In the genomic region with DNA sequence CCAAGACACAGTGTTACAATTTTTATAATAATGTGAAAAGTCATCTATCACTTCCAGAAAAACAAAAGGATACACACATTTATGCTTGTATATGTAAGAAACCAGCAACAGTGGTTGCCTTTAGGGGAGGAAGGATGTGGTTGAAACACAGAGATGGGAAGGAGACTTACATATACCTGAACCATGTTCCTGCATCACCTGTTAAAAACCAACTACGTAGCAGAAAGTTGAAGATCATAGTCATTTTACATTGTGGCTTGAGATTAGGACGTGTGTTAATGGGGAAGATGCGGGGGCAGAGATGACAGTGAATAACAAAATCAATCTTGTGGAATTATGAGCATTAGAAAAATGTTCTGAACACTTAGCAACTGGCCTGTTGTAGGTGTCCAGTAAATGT, we compare ENCODE assay signal across 17 cellular contexts.
DNase-seq lines count a peak whose midpoint lies in the region; ATAC-seq lines count a peak whose summit lies in the region.
"Had no signal": no experiment of that assay in that cellular context is flagged by ENCODE, and none has a peak within 500 bp of the region (broad histone marks: within the 10 kb centered on the region; RNA-seq: fewer than 3 reads in every experiment).

No MANE protein-coding gene starts in this region.

- no peaks in the 10 kb centered on the region for H3K9me3 ChIP-seq in effector memory CD4-positive, alpha-beta T cell (ENCODE audit: control insufficient read depth, low read length)
- H3K9me3 ChIP-seq: Peyer's patch, stomach, upper lobe of left lung had no signal

- H3K9me3 Mint-ChIP-seq in activated T-cell treated with anti-CD3 and anti-CD28 coated beads, Interleukin-2, amount 50 U/mL, for 24 hours, result peaks cover 2% of the 10 kb centered on the region
- H3K9me3 Mint-ChIP-seq in activated CD4-positive, alpha-beta memory T cell treated with anti-CD3 and anti-CD28 coated beads for 36 hours, result no peaks in the 10 kb centered on the region
- no peaks in the 10 kb centered on the region for H3K9me3 Mint-ChIP-seq in stimulated activated effector memory CD8-positive, alpha-beta T cell treated with anti-CD3 and anti-CD28 coated beads, Interleukin-12 subunit alpha, Interleukin-12 subunit beta, amount 100 ng/mL, for 72 hours
- H3K9me3 Mint-ChIP-seq: dendritic cell treated with granulocyte-macrophage colony-stimulating factor and Interleukin-4, amounts not matched to agents 40 ng/mL and 50 ng/mL, for 4 days had no signal

- intact Hi-C loops in activated CD4-positive, alpha-beta memory T cell treated with anti-CD3 and anti-CD28 coated beads for 36 hours (cut with micrococcal nuclease), result loop anchor here (1.0 to 2.0 kb wide), 8 partner anchors 16 to 716 kb away; a partner anchor contains a TSS

- no peak overlapping the region for H3K4me3 Mint-ChIP-seq in activated T-cell treated with anti-CD3 and anti-CD28 coated beads, Interleukin-2, amount 50 U/mL, for 24 hours
- H3K4me3 Mint-ChIP-seq in activated CD4-positive, alpha-beta memory T cell treated with anti-CD3 and anti-CD28 coated beads for 36 hours, result no peak overlapping the region
- H3K4me3 Mint-ChIP-seq in stimulated activated effector memory CD8-positive, alpha-beta T cell treated with anti-CD3 and anti-CD28 coated beads, Interleukin-12 subunit alpha, Interleukin-12 subunit beta, amount 100 ng/mL, for 72 hours, result no peak overlapping the region
- H3K4me3 Mint-ChIP-seq: dendritic cell treated with granulocyte-macrophage colony-stimulating factor and Interleukin-4, amounts not matched to agents 40 ng/mL and 50 ng/mL, for 4 days; nephron progenitor cell had no signal

- H3K4me1 Mint-ChIP-seq in activated T-cell treated with anti-CD3 and anti-CD28 coated beads, Interleukin-2, amount 50 U/mL, for 24 hours (ENCODE audit: low read depth), result peaks cover 71% of the 10 kb centered on the region
- peaks cover 51% of the 10 kb centered on the region for H3K4me1 Mint-ChIP-seq in activated CD4-positive, alpha-beta memory T cell treated with anti-CD3 and anti-CD28 coated beads for 36 hours (ENCODE audit: low read depth)
- peaks cover 32% of the 10 kb centered on the region for H3K4me1 Mint-ChIP-seq in stimulated activated effector memory CD8-positive, alpha-beta T cell treated with anti-CD3 and anti-CD28 coated beads, Interleukin-12 subunit alpha, Interleukin-12 subunit beta, amount 100 ng/mL, for 72 hours

- H3K27ac ChIP-seq in effector memory CD4-positive, alpha-beta T cell (ENCODE audit: insufficient read depth, low read length, poor library complexity, severe bottlenecking), result peak overlapping the region; percentile 32
- H3K27ac ChIP-seq: brain microvascular endothelial cell, stomach, upper lobe of left lung had no signal

- H3K27ac Mint-ChIP-seq in activated T-cell treated with anti-CD3 and anti-CD28 coated beads, Interleukin-2, amount 50 U/mL, for 24 hours, result peak overlapping the region; percentile 91
- peak overlapping the region; percentile 83 for H3K27ac Mint-ChIP-seq in activated CD4-positive, alpha-beta memory T cell treated with anti-CD3 and anti-CD28 coated beads for 36 hours
- no peak overlapping the region for H3K27ac Mint-ChIP-seq in stimulated activated effector memory CD8-positive, alpha-beta T cell treated with anti-CD3 and anti-CD28 coated beads, Interleukin-12 subunit alpha, Interleukin-12 subunit beta, amount 100 ng/mL, for 72 hours
- H3K27ac Mint-ChIP-seq: dendritic cell treated with granulocyte-macrophage colony-stimulating factor and Interleukin-4, amounts not matched to agents 40 ng/mL and 50 ng/mL, for 4 days had no signal

- H3K27me3 ChIP-seq in effector memory CD4-positive, alpha-beta T cell (replicated peaks; ENCODE audit: control insufficient read depth, insufficient read depth, low read length, poor library complexity, severe bottlenecking), result no peaks in the 10 kb centered on the region
- H3K27me3 ChIP-seq: brain microvascular endothelial cell, Peyer's patch, stomach, upper lobe of left lung had no signal

- no peak overlapping the region for H3K4me3 ChIP-seq in effector memory CD4-positive, alpha-beta T cell (ENCODE audit: insufficient read depth, low read depth, low read length, poor library complexity, severe bottlenecking)
- H3K4me3 ChIP-seq: Peyer's patch, stomach, upper lobe of left lung had no signal

- peaks cover 11% of the 10 kb centered on the region for H3K4me1 ChIP-seq in effector memory CD4-positive, alpha-beta T cell (ENCODE audit: control insufficient read depth, insufficient read depth, low read length, poor library complexity, severe bottlenecking)
- H3K4me1 ChIP-seq: Peyer's patch had no signal

- ATAC-seq in stimulated activated effector memory CD8-positive, alpha-beta T cell treated with anti-CD3 and anti-CD28 coated beads, Interleukin-12 subunit alpha, Interleukin-12 subunit beta, amount 100 ng/mL, for 72 hours, result peak; percentile 29
- ATAC-seq in GM21825 (IDR thresholded peaks at IDR 0.05; ENCODE audit: unreplicated experiment), result no peak
- no peak for ATAC-seq in GM18909 (IDR thresholded peaks at IDR 0.05; ENCODE audit: poor library complexity, unreplicated experiment)

- DNase-seq in activated T-cell treated with anti-CD3 and anti-CD28 coated beads, Interleukin-2, amount 50 U/mL, for 24 hours, result no peak
- no peak for DNase-seq in activated T-cell treated with anti-CD3 and anti-CD28 coated beads, Interleukin-2, amount 50 U/mL, for 48 hours
- peak; percentile 38 for DNase-seq in activated CD4-positive, alpha-beta memory T cell treated with anti-CD3 and anti-CD28 coated beads for 36 hours
- DNase-seq in effector memory CD4-positive, alpha-beta T cell, result no peak
- no peak for DNase-seq in stimulated activated effector memory CD8-positive, alpha-beta T cell treated with anti-CD3 and anti-CD28 coated beads, Interleukin-12 subunit alpha, Interleukin-12 subunit beta, amount 100 ng/mL, for 72 hours (ENCODE audit: low spot score in 2 of 2)
- DNase-seq in kidney tubule cell (ENCODE audit: low spot score), result no peak
- DNase-seq: GOT3, MM.1S, NCI-H226, nephron progenitor cell, Peyer's patch, stomach had no signal

- no peaks in the 10 kb centered on the region for H3K36me3 Mint-ChIP-seq in activated T-cell treated with anti-CD3 and anti-CD28 coated beads, Interleukin-2, amount 50 U/mL, for 24 hours (ENCODE audit: low read depth)
- H3K36me3 Mint-ChIP-seq in activated CD4-positive, alpha-beta memory T cell treated with anti-CD3 and anti-CD28 coated beads for 36 hours, result no peaks in the 10 kb centered on the region
- H3K36me3 Mint-ChIP-seq in stimulated activated effector memory CD8-positive, alpha-beta T cell treated with anti-CD3 and anti-CD28 coated beads, Interleukin-12 subunit alpha, Interleukin-12 subunit beta, amount 100 ng/mL, for 72 hours, result peaks cover 8% of the 10 kb centered on the region

- POLR2A ChIA-PET in activated CD4-positive, alpha-beta memory T cell treated with anti-CD3 and anti-CD28 coated beads for 36 hours (lab: Charles Lee), result no interaction called here

- CTCF ChIA-PET in activated CD4-positive, alpha-beta memory T cell treated with anti-CD3 and anti-CD28 coated beads for 36 hours (lab: Charles Lee), result interaction anchor here (0.6 to 1.3 kb wide), 2 partner anchors 388 to 517 kb away, joined by 3 to 4 read pairs; no protein-coding TSS in a partner anchor

- H3K36me3 ChIP-seq in effector memory CD4-positive, alpha-beta T cell (ENCODE audit: control insufficient read depth, insufficient read depth, low read length), result no peaks in the 10 kb centered on the region
- H3K36me3 ChIP-seq: brain microvascular endothelial cell, Peyer's patch, stomach, upper lobe of left lung had no signal

- no peaks in the 10 kb centered on the region for H3K27me3 Mint-ChIP-seq in activated T-cell treated with anti-CD3 and anti-CD28 coated beads, Interleukin-2, amount 50 U/mL, for 24 hours
- no peaks in the 10 kb centered on the region for H3K27me3 Mint-ChIP-seq in activated CD4-positive, alpha-beta memory T cell treated with anti-CD3 and anti-CD28 coated beads for 36 hours
- H3K27me3 Mint-ChIP-seq: dendritic cell treated with granulocyte-macrophage colony-stimulating factor and Interleukin-4, amounts not matched to agents 40 ng/mL and 50 ng/mL, for 4 days had no signal
